1 cellular context compared by ENCODE assay signal in the genomic region with DNA sequence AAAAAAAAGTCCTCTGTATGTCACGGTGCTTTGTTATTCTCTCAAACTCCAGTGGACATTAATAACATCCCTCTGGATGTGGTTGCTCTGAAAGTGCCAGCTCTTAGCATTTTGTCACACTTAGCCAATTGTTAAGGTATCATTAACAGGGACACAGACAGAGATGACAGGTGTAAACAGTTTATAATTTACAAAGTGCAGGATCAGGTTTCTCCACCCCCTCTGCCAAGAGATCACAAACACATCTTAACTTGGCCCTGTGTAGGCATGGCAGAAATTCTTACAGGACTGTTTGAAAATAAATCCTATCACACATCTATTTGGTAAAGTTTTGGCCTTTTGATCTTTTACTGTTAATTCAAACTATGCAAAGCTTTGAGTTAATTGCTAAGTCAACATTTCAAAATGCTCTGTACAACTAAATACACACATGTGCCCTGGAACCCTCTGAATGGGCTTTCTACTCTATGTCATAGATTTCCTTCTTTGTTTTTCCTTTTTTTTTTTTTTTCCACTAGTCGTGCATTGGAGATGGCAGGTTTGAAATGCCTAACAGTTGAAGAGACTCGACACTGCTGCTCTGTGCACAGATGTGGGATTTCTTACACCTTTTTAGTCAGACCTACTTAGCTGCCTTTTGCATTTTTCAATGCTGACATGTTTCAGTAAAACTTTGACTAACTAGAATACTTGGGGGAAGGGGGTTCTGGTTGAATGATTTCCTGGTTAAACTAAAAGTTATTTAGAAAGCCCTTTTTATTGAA.
TF ChIP-seq lines count a peak whose summit lies in the region.

No MANE protein-coding gene starts in this region.

TF ChIP-seq in HepG2, 621 proteins besides CTCF, POLR2A, EP300 and RAD21 (continued from another document and continues in another):
- TF ChIP-seq YEATS4 (CRISPR knock-in tag; IDR thresholded peaks at IDR 0.05; ENCODE audit: borderline replicate concordance) (no peak), FOXK2 (IDR thresholded peaks at IDR 0.05) (no peak), ZFP36 (IDR thresholded peaks at IDR 0.05; ENCODE audit: borderline replicate concordance, low read depth, low read length, partially characterized antibody) (peak; percentile 8), KMT2A (CRISPR knock-in tag; IDR thresholded peaks at IDR 0.05) (peak; percentile 42; the same call in 1 of the 2 replicates), HNRNPUL1 (IDR thresholded peaks at IDR 0.05; ENCODE audit: low read depth, low read length) (0 out of 2 replicates have a peak, but pooled peaks have one; percentile 34), HOXA7 (CRISPR knock-in tag; IDR thresholded peaks at IDR 0.05) (no peak), TRIM24 (CRISPR knock-in tag; IDR thresholded peaks at IDR 0.05) (no peak), MAFG (CRISPR knock-in tag; IDR thresholded peaks at IDR 0.05) (no peak), NRL (CRISPR knock-in tag; IDR thresholded peaks at IDR 0.05; ENCODE audit: borderline replicate concordance) (no peak), BRF2 (CRISPR knock-in tag; IDR thresholded peaks at IDR 0.05) (no peak), UBTF (CRISPR knock-in tag; IDR thresholded peaks at IDR 0.05) (no peak; the same call in 1 of the 2 replicates), ZNF768 (CRISPR knock-in tag; IDR thresholded peaks at IDR 0.05) (no peak), ZBTB38 (CRISPR knock-in tag; IDR thresholded peaks at IDR 0.05) (no peak), ZNF12 (CRISPR knock-in tag; IDR thresholded peaks at IDR 0.05) (no peak), TCF7L2 (IDR thresholded peaks at IDR 0.05; ENCODE audit: low read depth, low read length) (peak; percentile 95), ZNF124 (CRISPR knock-in tag; IDR thresholded peaks at IDR 0.05) (no peak), TEAD3 (CRISPR knock-in tag; optimal IDR thresholded peaks at IDR 0.05; ENCODE audit: borderline replicate concordance) (peak; percentile 83), CBX5 (CRISPR knock-in tag; IDR thresholded peaks at IDR 0.05; ENCODE audit: borderline replicate concordance) (no peak), SIX4 (CRISPR knock-in tag; IDR thresholded peaks at IDR 0.05) (peak; percentile 95), DDIT3 (CRISPR knock-in tag; IDR thresholded peaks at IDR 0.05) (no peak), SP5 (CRISPR knock-in tag; IDR thresholded peaks at IDR 0.05; ENCODE audit: borderline replicate concordance, low read depth) (peak; percentile 98), ZNF770 (CRISPR knock-in tag; IDR thresholded peaks at IDR 0.05) (no peak), ELF1 (CRISPR knock-in tag; IDR thresholded peaks at IDR 0.05) (no peak; the same call in 1 of the 2 replicates), NFIC (IDR thresholded peaks at IDR 0.05; ENCODE audit: low read length) (peak; percentile 97), PPARG (CRISPR knock-in tag; conservative IDR thresholded peaks at IDR 0.05) (peak; percentile 60; the same call in 1 of the 2 replicates)
- TF ChIP-seq, protein P1, sequence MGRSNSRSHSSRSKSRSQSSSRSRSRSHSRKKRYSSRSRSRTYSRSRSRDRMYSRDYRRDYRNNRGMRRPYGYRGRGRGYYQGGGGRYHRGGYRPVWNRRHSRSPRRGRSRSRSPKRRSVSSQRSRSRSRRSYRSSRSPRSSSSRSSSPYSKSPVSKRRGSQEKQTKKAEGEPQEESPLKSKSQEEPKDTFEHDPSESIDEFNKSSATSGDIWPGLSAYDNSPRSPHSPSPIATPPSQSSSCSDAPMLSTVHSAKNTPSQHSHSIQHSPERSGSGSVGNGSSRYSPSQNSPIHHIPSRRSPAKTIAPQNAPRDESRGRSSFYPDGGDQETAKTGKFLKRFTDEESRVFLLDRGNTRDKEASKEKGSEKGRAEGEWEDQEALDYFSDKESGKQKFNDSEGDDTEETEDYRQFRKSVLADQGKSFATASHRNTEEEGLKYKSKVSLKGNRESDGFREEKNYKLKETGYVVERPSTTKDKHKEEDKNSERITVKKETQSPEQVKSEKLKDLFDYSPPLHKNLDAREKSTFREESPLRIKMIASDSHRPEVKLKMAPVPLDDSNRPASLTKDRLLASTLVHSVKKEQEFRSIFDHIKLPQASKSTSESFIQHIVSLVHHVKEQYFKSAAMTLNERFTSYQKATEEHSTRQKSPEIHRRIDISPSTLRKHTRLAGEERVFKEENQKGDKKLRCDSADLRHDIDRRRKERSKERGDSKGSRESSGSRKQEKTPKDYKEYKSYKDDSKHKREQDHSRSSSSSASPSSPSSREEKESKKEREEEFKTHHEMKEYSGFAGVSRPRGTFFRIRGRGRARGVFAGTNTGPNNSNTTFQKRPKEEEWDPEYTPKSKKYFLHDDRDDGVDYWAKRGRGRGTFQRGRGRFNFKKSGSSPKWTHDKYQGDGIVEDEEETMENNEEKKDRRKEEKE (IDR thresholded peaks at IDR 0.05): no peak
- TF ChIP-seq, protein P2, sequence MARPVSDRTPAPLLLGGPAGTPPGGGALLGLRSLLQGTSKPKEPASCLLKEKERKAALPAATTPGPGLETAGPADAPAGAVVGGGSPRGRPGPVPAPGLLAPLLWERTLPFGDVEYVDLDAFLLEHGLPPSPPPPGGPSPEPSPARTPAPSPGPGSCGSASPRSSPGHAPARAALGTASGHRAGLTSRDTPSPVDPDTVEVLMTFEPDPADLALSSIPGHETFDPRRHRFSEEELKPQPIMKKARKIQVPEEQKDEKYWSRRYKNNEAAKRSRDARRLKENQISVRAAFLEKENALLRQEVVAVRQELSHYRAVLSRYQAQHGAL (CRISPR knock-in tag; IDR thresholded peaks at IDR 0.05; ENCODE audit: not compliant biosample characterization): no peak
- TF ChIP-seq, protein P3, sequence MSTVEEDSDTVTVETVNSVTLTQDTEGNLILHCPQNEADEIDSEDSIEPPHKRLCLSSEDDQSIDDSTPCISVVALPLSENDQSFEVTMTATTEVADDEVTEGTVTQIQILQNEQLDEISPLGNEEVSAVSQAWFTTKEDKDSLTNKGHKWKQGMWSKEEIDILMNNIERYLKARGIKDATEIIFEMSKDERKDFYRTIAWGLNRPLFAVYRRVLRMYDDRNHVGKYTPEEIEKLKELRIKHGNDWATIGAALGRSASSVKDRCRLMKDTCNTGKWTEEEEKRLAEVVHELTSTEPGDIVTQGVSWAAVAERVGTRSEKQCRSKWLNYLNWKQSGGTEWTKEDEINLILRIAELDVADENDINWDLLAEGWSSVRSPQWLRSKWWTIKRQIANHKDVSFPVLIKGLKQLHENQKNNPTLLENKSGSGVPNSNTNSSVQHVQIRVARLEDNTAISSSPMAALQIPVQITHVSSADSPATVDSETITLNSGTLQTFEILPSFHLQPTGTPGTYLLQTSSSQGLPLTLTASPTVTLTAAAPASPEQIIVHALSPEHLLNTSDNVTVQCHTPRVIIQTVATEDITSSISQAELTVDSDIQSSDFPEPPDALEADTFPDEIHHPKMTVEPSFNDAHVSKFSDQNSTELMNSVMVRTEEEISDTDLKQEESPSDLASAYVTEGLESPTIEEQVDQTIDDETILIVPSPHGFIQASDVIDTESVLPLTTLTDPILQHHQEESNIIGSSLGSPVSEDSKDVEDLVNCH (CRISPR knock-in tag; IDR thresholded peaks at IDR 0.05): no peak
- TF ChIP-seq, protein P4, sequence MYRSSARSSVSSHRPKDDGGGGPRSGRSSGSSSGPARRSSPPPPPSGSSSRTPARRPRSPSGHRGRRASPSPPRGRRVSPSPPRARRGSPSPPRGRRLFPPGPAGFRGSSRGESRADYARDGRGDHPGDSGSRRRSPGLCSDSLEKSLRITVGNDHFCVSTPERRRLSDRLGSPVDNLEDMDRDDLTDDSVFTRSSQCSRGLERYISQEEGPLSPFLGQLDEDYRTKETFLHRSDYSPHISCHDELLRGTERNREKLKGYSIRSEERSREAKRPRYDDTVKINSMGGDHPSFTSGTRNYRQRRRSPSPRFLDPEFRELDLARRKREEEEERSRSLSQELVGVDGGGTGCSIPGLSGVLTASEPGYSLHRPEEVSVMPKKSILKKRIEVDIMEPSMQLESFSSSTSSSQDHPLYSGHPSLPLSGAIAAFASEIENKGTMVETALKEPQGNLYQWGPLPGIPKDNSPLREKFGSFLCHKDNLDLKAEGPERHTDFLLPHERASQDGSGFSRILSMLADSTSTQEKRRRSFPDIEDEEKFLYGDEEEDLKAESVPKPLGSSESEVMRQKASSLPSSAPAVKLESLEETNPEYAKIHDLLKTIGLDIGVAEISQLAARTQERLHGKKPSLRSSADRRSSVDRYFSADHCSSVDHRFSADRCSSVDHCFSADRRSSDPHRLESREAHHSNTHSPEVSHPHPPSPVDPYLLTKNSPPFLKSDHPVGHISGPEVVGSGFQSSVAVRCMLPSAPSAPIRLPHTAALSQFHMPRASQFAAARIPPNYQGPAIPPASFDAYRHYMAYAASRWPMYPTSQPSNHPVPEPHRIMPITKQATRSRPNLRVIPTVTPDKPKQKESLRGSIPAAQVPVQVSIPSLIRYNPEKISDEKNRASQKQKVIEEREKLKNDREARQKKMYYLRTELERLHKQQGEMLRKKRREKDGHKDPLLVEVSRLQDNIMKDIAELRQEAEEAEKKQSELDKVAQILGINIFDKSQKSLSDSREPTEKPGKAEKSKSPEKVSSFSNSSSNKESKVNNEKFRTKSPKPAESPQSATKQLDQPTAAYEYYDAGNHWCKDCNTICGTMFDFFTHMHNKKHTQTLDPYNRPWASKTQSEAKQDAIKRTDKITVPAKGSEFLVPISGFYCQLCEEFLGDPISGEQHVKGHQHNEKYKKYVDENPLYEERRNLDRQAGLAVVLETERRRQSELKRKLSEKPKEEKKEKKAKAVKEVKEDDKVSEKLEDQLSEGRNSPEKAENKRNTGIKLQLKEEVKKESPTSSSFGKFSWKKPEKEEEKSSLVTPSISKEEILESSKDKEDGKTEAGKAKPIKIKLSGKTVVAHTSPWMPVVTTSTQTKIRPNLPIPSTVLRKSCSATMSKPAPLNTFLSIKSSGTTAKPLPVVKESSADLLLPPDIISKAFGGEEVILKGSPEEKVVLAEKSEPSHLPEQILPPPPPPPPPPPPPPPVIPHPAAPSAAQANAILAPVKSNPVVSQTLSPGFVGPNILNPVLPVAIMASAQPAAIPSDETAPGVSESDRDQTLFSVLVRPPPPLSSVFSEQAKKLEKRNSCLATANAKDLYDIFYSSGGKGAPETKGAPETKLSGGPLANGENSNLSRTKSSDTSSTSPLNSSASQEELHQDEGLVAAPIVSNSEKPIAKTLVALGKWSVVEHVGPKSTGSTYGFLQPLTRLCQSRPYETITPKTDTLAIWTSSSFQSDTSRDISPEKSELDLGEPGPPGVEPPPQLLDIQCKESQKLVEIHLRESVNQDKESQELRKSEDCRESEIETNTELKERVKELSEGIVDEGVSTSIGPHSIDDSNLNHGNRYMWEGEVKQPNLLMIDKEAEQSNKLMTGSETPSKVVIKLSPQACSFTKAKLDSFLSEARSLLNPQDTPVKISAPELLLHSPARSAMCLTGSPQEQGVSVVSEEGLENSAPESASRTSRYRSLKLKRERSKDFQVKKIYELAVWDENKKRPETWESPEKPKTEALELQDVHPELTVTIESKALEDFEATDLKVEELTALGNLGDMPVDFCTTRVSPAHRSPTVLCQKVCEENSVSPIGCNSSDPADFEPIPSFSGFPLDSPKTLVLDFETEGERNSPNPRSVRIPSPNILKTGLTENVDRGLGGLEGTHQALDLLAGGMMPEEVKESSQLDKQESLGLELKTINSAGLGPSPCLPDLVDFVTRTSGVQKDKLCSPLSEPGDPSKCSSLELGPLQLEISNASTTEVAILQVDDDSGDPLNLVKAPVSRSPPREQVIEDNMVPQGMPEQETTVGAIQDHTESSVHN (CRISPR knock-in tag; IDR thresholded peaks at IDR 0.05): no peak
